ENCODE assay signal across 20 cellular contexts in genomic region chr17:278055-279028, GRCh38.
DNase-seq lines count a peak whose midpoint lies in the region; ATAC-seq and TF ChIP-seq lines count a peak whose summit lies in the region.
"Had no signal": no experiment of that assay in that cellular context is flagged by ENCODE, and none has a peak within 500 bp of the region (broad histone marks: within the 10 kb centered on the region; RNA-seq: fewer than 3 reads in every experiment).

No MANE protein-coding gene starts in this region.

- no peaks in the 10 kb centered on the region for H3K9me3 ChIP-seq in Peyer's patch
- H3K9me3 ChIP-seq: BE2C, SJCRH30 had no signal

- no peak for TF ChIP-seq POLR2A in Peyer's patch (IDR thresholded peaks at IDR 0.05)

- H3K27ac Mint-ChIP-seq in type B pancreatic cell: no peak overlapping the region
- H3K27ac Mint-ChIP-seq: H9 had no signal

- no peaks in the 10 kb centered on the region for H3K36me3 ChIP-seq in Peyer's patch
- H3K36me3 ChIP-seq: BE2C, SJCRH30 had no signal

- no peak overlapping the region for H3K27ac ChIP-seq in Peyer's patch
- H3K27ac ChIP-seq: 22Rv1, RWPE1, SJCRH30 had no signal

- no peaks in the 10 kb centered on the region for H3K27me3 Mint-ChIP-seq in type B pancreatic cell
- H3K27me3 Mint-ChIP-seq: CD4-positive, alpha-beta memory T cell had no signal

- H3K4me3 Mint-ChIP-seq in type B pancreatic cell: no peak overlapping the region
- H3K4me3 Mint-ChIP-seq: CD4-positive, alpha-beta memory T cell; H9 had no signal

- no peaks in the 10 kb centered on the region for H3K27me3 ChIP-seq in Peyer's patch
- H3K27me3 ChIP-seq: BE2C, SJCRH30 had no signal

- peaks cover 19% of the 10 kb centered on the region for H3K4me1 Mint-ChIP-seq in type B pancreatic cell (ENCODE audit: unreplicated experiment)
- H3K4me1 Mint-ChIP-seq: CD4-positive, alpha-beta memory T cell had no signal

- no peak for TF ChIP-seq CTCF in Peyer's patch (IDR thresholded peaks at IDR 0.05)
- no peak for TF ChIP-seq CTCF in type B pancreatic cell (conservative IDR thresholded peaks at IDR 0.05)

- no peaks in the 10 kb centered on the region for H3K4me1 ChIP-seq in Peyer's patch
- H3K4me1 ChIP-seq: BE2C, SJCRH30 had no signal

- peaks cover 10% of the 10 kb centered on the region for H3K36me3 Mint-ChIP-seq in type B pancreatic cell
- H3K36me3 Mint-ChIP-seq: CD4-positive, alpha-beta memory T cell had no signal

- no peak for ATAC-seq in activated CD4-positive, CD25-positive, alpha-beta regulatory T cell treated with anti-CD3 and anti-CD28 coated beads, Interleukin-2, amount 50 U/mL, for 24 hours
- no peak for ATAC-seq in HG03139 (IDR thresholded peaks at IDR 0.05; ENCODE audit: unreplicated experiment)

- H3K4me3 ChIP-seq in Peyer's patch: no peak overlapping the region
- H3K4me3 ChIP-seq: SJCRH30 had no signal

- peak; percentile 12 for DNase-seq in activated CD4-positive, CD25-positive, alpha-beta regulatory T cell treated with anti-CD3 and anti-CD28 coated beads, Interleukin-2, amount 50 U/mL, for 72 hours
- DNase-seq in Peyer's patch (peak in 2 of 3 donors; percentile 4 to 18), mesenteric fat pad (ENCODE audit: low spot score) (peak; percentile 59), type B pancreatic cell (ENCODE audit: extremely low spot score, unreplicated experiment) (peak; percentile 31), glomerular visceral epithelial cell (ENCODE audit: extremely low spot score) (no peak), NCI-H146 treated with DMSO at 0.1 percent for 48 hours (lab: John Stamatoyannopoulos, UW; ENCODE audit: unreplicated experiment) (no peak)
- DNase-seq: BE2C; CD4-positive, alpha-beta memory T cell; H9; KBM-7; NCI-H1048; NCI-H1436 treated with DMSO at 0.1 percent for 48 hours; NCI-H2081; NCI-H510A; NCI-H774; SJCRH30 had no signal

- no peaks in the 10 kb centered on the region for H3K9me3 Mint-ChIP-seq in type B pancreatic cell
- H3K9me3 Mint-ChIP-seq: CD4-positive, alpha-beta memory T cell had no signal

Comparison
In these comparisons a context has a peak if more than half of its experiments do, and no peak if none do; other contexts are left out.
1. DNase-seq: peak in activated CD4-positive, CD25-positive, alpha-beta regulatory T cell treated with anti-CD3 and anti-CD28 coated beads, Interleukin-2, amount 50 U/mL, for 72 hours (single experiment), Peyer's patch (2 of 3), mesenteric fat pad (single experiment) and type B pancreatic cell (single experiment); none in glomerular visceral epithelial cell (single experiment) and NCI-H146 treated with DMSO at 0.1 percent for 48 hours (single experiment).